Comparison of ENCODE assay signal across 8 cellular contexts in genomic region chr5:125412561-125413535, GRCh38.
A peak's percentile ranks its signal among the peaks of the same experiment; 100 is the strongest.
DNase-seq lines count a peak whose midpoint lies in the region; ATAC-seq and TF ChIP-seq lines count a peak whose summit lies in the region.

No MANE protein-coding gene starts in this region.

- peaks cover 5 to 8% of the 10 kb centered on the region in 2 experiments; a peak in 2 of 4 replicates for H3K4me1 ChIP-seq in HCT116 (ENCODE audit: control insufficient read depth in 1 of 2, insufficient read depth in 2 of 2, low read length in 2 of 2)
- no peaks in the 10 kb centered on the region for H3K4me1 ChIP-seq in CD4-positive, alpha-beta memory T cell (ENCODE audit: insufficient read depth, low read length)

- BruUV-seq in HCT116 (replicated peaks; lab: Mats Ljungman, UMichigan), result no TSS peak

- H3K4me2 ChIP-seq in HCT116 (ENCODE audit: low read length), result no peak overlapping the region

- TF ChIP-seq CTCF in HCT116 (IDR thresholded peaks at IDR 0.05 in 2 of 3, conservative IDR thresholded peaks at IDR 0.05 in 1 of 3; ENCODE audit: borderline replicate concordance in 1 of 3, insufficient read depth in 1 of 3, low read depth in 2 of 3, low read length in 2 of 3) (peak in 1 of 3 experiments; percentile 16; a peak in 1 of 6 replicates), osteocyte (IDR thresholded peaks at IDR 0.05) (peak; percentile 67)

- H3K27me3 ChIP-seq in HCT116 (ENCODE audit: insufficient read depth, low read length), result no peaks in the 10 kb centered on the region
- H3K27me3 ChIP-seq in CD4-positive, alpha-beta memory T cell (ENCODE audit: insufficient read depth, low read length), result no peaks in the 10 kb centered on the region

- no peaks in the 10 kb centered on the region for H3K9me2 ChIP-seq in HCT116 (ENCODE audit: insufficient read depth)

- POLR2A ChIA-PET in HCT116 (lab: Charles Lee), result interaction anchor here (0.6 kb wide), 1 partner anchor 17 kb away, joined by 3 read pairs; no protein-coding TSS in a partner anchor
- POLR2A ChIA-PET in CD4-positive, alpha-beta memory T cell (lab: Charles Lee; ENCODE audit: partially characterized antibody), result no interaction called here

- no peak overlapping the region for H3K4me3 Mint-ChIP-seq in activated naive CD8-positive, alpha-beta T cell treated with anti-CD3 and anti-CD28 coated beads for 36 hours
- peak overlapping the region; percentile 39 for H3K4me3 Mint-ChIP-seq in osteocyte (ENCODE audit: unreplicated experiment)
- H3K4me3 Mint-ChIP-seq in CD4-positive, alpha-beta memory T cell, result no peak overlapping the region

- no peaks in the 10 kb centered on the region for H3K9me3 Mint-ChIP-seq in activated naive CD8-positive, alpha-beta T cell treated with anti-CD3 and anti-CD28 coated beads for 36 hours
- no peaks in the 10 kb centered on the region for H3K9me3 Mint-ChIP-seq in osteocyte (ENCODE audit: unreplicated experiment)
- peaks cover 0 to 8% (median 3%) of the 10 kb centered on the region in 8 donors for H3K9me3 Mint-ChIP-seq in CD4-positive, alpha-beta memory T cell

- H4K20me1 ChIP-seq in HCT116 (ENCODE audit: insufficient read depth), result no peaks in the 10 kb centered on the region

- ATAC-seq in HCT116, result peak; percentile 82
- peak; percentile 91 for ATAC-seq in Right ventricle myocardium inferior

- DNase-seq in DMS 273 treated with DMSO at 0.1 percent for 48 hours (lab: John Stamatoyannopoulos, UW), result peak; percentile 86
- no peak for DNase-seq in HCT116 (ENCODE audit: low read depth, low spot score)
- peak; percentile 83 for DNase-seq in NCI-H146 treated with DMSO at 0.1 percent for 48 hours (lab: John Stamatoyannopoulos, UW; ENCODE audit: unreplicated experiment)
- peak; percentile 1 for DNase-seq in activated naive CD8-positive, alpha-beta T cell treated with anti-CD3 and anti-CD28 coated beads for 36 hours
- peak; percentile 79 for DNase-seq in Right ventricle myocardium inferior (ENCODE audit: missing footprints)
- DNase-seq in osteocyte (ENCODE audit: extremely low spot score, unreplicated experiment), result peak; percentile 89
- DNase-seq in GM19238 (ENCODE audit: insufficient read length, low spot score), result no peak
- no peak for DNase-seq in CD4-positive, alpha-beta memory T cell

- RAD21 ChIA-PET in HCT116 (lab: Charles Lee; ENCODE audit: low non-redundant PET in 1 of 2, low total read pairs in 2 of 2, uncharacterized antibody in 2 of 2, unreplicated experiment in 2 of 2), result no interaction called here

- H3K9me3 ChIP-seq in HCT116 (ENCODE audit: control insufficient read depth in 1 of 2, insufficient read depth in 1 of 2, low read depth in 1 of 2, low read length in 2 of 2), result no peaks in the 10 kb centered on the region
- no peaks in the 10 kb centered on the region for H3K9me3 ChIP-seq in CD4-positive, alpha-beta memory T cell (ENCODE audit: control insufficient read depth in 1 of 2, low read length in 2 of 2)

- no peak overlapping the region for H3K27ac Mint-ChIP-seq in activated naive CD8-positive, alpha-beta T cell treated with anti-CD3 and anti-CD28 coated beads for 36 hours
- peak overlapping the region; percentile 99 for H3K27ac Mint-ChIP-seq in osteocyte (ENCODE audit: unreplicated experiment)
- H3K27ac Mint-ChIP-seq in CD4-positive, alpha-beta memory T cell, result no peak overlapping the region

- H3K4me1 Mint-ChIP-seq in activated naive CD8-positive, alpha-beta T cell treated with anti-CD3 and anti-CD28 coated beads for 36 hours, result peaks cover 9% of the 10 kb centered on the region
- H3K4me1 Mint-ChIP-seq in osteocyte (ENCODE audit: unreplicated experiment), result peaks cover 61% of the 10 kb centered on the region
- no peaks in the 10 kb centered on the region for H3K4me1 Mint-ChIP-seq in CD4-positive, alpha-beta memory T cell

- H3K79me2 ChIP-seq in HCT116 (ENCODE audit: insufficient read depth, low read length), result no peaks in the 10 kb centered on the region

- peak; percentile 38 for TF ChIP-seq RAD21 in HCT116 (IDR thresholded peaks at IDR 0.05; ENCODE audit: low read depth)

- H3K27me3 Mint-ChIP-seq in activated naive CD8-positive, alpha-beta T cell treated with anti-CD3 and anti-CD28 coated beads for 36 hours, result no peaks in the 10 kb centered on the region
- no peaks in the 10 kb centered on the region for H3K27me3 Mint-ChIP-seq in osteocyte (ENCODE audit: unreplicated experiment)
- H3K27me3 Mint-ChIP-seq in CD4-positive, alpha-beta memory T cell, result no peaks in the 10 kb centered on the region

- no peaks in the 10 kb centered on the region for H3K36me3 Mint-ChIP-seq in activated naive CD8-positive, alpha-beta T cell treated with anti-CD3 and anti-CD28 coated beads for 36 hours
- no peaks in the 10 kb centered on the region for H3K36me3 Mint-ChIP-seq in osteocyte (ENCODE audit: unreplicated experiment)
- no peaks in the 10 kb centered on the region for H3K36me3 Mint-ChIP-seq in CD4-positive, alpha-beta memory T cell

- no peak for TF ChIP-seq POLR2A in HCT116 (IDR thresholded peaks at IDR 0.05; ENCODE audit: borderline replicate concordance, extremely low read depth, insufficient read depth, insufficient read length)

- H3K4me3 ChIP-seq in HCT116 (replicated peaks in 1 of 2; ENCODE audit: low read depth in 1 of 2, low read length in 2 of 2), result no peak overlapping the region
- no peak overlapping the region for H3K4me3 ChIP-seq in CD4-positive, alpha-beta memory T cell (ENCODE audit: low read length in 2 of 2)

- H3K36me3 ChIP-seq in HCT116 (ENCODE audit: control insufficient read depth in 1 of 2, insufficient read depth in 2 of 2, low read length in 2 of 2), result no peaks in the 10 kb centered on the region
- H3K36me3 ChIP-seq in CD4-positive, alpha-beta memory T cell (ENCODE audit: insufficient read depth, low read length), result no peaks in the 10 kb centered on the region

- no peak overlapping the region for H2AFZ ChIP-seq in HCT116 (ENCODE audit: low read depth, low read length, poor library complexity, severe bottlenecking)

- no peak overlapping the region for H3K9ac ChIP-seq in HCT116 (ENCODE audit: low read length)

- CTCF ChIA-PET in HCT116 (lab: Charles Lee), result no interaction called here
- CTCF ChIA-PET in CD4-positive, alpha-beta memory T cell (lab: Charles Lee; ENCODE audit: partially characterized antibody), result no interaction called here

- H3K27ac ChIP-seq in HCT116 (ENCODE audit: low read depth, low read length), result no peak overlapping the region
- no peak overlapping the region for H3K27ac ChIP-seq in CD4-positive, alpha-beta memory T cell (ENCODE audit: low read depth, low read length)

- intact Hi-C loops in HCT116 (cut with micrococcal nuclease) (no loop called here), Right ventricle myocardium inferior (cut with DNase I) (no loop called here)
- intact Hi-C loops in CD4-positive, alpha-beta memory T cell (cut with micrococcal nuclease), result no loop called here

TF ChIP-seq in HCT116, 20 proteins besides CTCF, POLR2A, EP300 and RAD21:
- TF ChIP-seq FOSL1 (IDR thresholded peaks at IDR 0.05; ENCODE audit: low read depth) (no peak), POLR2AphosphoS5 (IDR thresholded peaks at IDR 0.05; ENCODE audit: low read depth, low read length) (no peak), ELF1 (IDR thresholded peaks at IDR 0.05; ENCODE audit: borderline replicate concordance, low read depth) (no peak), EGR1 (IDR thresholded peaks at IDR 0.05; ENCODE audit: low read depth) (no peak), EZH2phosphoT487 (IDR thresholded peaks at IDR 0.05; ENCODE audit: borderline replicate concordance) (no peak), EZH2 (IDR thresholded peaks at IDR 0.05) (no peak), ZFX (IDR thresholded peaks at IDR 0.05) (no peak), JUND (IDR thresholded peaks at IDR 0.05) (no peak), CEBPB (IDR thresholded peaks at IDR 0.05; ENCODE audit: low read depth) (no peak), YY1 (IDR thresholded peaks at IDR 0.05; ENCODE audit: extremely low read depth, insufficient replicate concordance, low read depth, low read length) (no peak), SIN3A (IDR thresholded peaks at IDR 0.05; ENCODE audit: low read depth) (no peak)
- TF ChIP-seq, protein P1, sequence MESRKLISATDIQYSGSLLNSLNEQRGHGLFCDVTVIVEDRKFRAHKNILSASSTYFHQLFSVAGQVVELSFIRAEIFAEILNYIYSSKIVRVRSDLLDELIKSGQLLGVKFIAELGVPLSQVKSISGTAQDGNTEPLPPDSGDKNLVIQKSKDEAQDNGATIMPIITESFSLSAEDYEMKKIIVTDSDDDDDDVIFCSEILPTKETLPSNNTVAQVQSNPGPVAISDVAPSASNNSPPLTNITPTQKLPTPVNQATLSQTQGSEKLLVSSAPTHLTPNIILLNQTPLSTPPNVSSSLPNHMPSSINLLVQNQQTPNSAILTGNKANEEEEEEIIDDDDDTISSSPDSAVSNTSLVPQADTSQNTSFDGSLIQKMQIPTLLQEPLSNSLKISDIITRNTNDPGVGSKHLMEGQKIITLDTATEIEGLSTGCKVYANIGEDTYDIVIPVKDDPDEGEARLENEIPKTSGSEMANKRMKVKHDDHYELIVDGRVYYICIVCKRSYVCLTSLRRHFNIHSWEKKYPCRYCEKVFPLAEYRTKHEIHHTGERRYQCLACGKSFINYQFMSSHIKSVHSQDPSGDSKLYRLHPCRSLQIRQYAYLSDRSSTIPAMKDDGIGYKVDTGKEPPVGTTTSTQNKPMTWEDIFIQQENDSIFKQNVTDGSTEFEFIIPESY (IDR thresholded peaks at IDR 0.05; ENCODE audit: extremely low read depth, insufficient replicate concordance, low read length), result no peak
- TF ChIP-seq, protein P2, sequence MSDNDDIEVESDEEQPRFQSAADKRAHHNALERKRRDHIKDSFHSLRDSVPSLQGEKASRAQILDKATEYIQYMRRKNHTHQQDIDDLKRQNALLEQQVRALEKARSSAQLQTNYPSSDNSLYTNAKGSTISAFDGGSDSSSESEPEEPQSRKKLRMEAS (IDR thresholded peaks at IDR 0.05), result no peak
- TF ChIP-seq, protein P3, sequence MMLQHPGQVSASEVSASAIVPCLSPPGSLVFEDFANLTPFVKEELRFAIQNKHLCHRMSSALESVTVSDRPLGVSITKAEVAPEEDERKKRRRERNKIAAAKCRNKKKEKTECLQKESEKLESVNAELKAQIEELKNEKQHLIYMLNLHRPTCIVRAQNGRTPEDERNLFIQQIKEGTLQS (IDR thresholded peaks at IDR 0.05), result no peak
TF ChIP-seq in HCT116: peak in this region for 0.

Comparison
In these comparisons a context has a peak if more than half of its experiments do, and no peak if none do; other contexts are left out.
1. DNase-seq: peak in DMS 273 treated with DMSO at 0.1 percent for 48 hours (single experiment), NCI-H146 treated with DMSO at 0.1 percent for 48 hours (single experiment), activated naive CD8-positive, alpha-beta T cell treated with anti-CD3 and anti-CD28 coated beads for 36 hours (single experiment), Right ventricle myocardium inferior (single experiment) and osteocyte (single experiment); none in HCT116 (single experiment), GM19238 (single experiment) and CD4-positive, alpha-beta memory T cell (0 of 5).